ENCODE assay signal across 11 cellular contexts in genomic region chr5:80204808-80205614, GRCh38. TPM values are rescaled to one million over a fixed set of nuclear protein-coding genes. Genes with fewer than 3 reads are reported as not detected.
DNase-seq lines count a peak whose midpoint lies in the region; ATAC-seq, FAIRE-seq and TF ChIP-seq lines count a peak whose summit lies in the region.
"Had no signal": no experiment of that assay in that cellular context is flagged by ENCODE, and none has a peak within 500 bp of the region (broad histone marks: within the 10 kb centered on the region; RNA-seq: fewer than 3 reads in every experiment).

No MANE protein-coding gene starts in this region.

- peaks cover 65 to 100% (median 98%) of the 10 kb centered on the region in 11 experiments for H3K36me3 ChIP-seq in BLaER1 treated with 17β-estradiol and CSF1 and Interleukin-3, amounts not matched to agents 10 nM and 100 nM
- H3K36me3 ChIP-seq in K562 (ENCODE audit: control insufficient read depth, insufficient read depth, low read length): no peaks in the 10 kb centered on the region
- H3K36me3 ChIP-seq: SJSA1 had no signal

- peaks cover 2% of the 10 kb centered on the region for H3K9me3 Mint-ChIP-seq in memory B cell

- H3K9me1 ChIP-seq in K562 (ENCODE audit: control insufficient read depth, insufficient read depth, low read length): no peaks in the 10 kb centered on the region

- peak; percentile 54 to 66 for TF ChIP-seq RAD21 in K562 (CRISPR knock-in tag; conservative IDR thresholded peaks at IDR 0.05 in 1 of 2, IDR thresholded peaks at IDR 0.05 in 1 of 2)

- peak; percentile 49 to 53 (median 51) for TF ChIP-seq CTCF in K562 (IDR thresholded peaks at IDR 0.05 in 2 of 3, conservative IDR thresholded peaks at IDR 0.05 in 1 of 3; ENCODE audit: insufficient read depth in 2 of 3, low read depth in 1 of 3, low read length in 3 of 3)

- in situ Hi-C loops in K562 (cut with MboI): no loop called here

- intact Hi-C loops in K562 (cut with micrococcal nuclease): loop anchor here (2.0 kb wide), 2 partner anchors 52 to 114 kb away; partner anchors contain the start of gene SERINC5

- ATAC-seq in K562: peak; percentile 98
- ATAC-seq in memory B cell (ENCODE audit: low read depth): no peak
- ATAC-seq in GM21390 (IDR thresholded peaks at IDR 0.05; ENCODE audit: unreplicated experiment): no peak
- no peak for ATAC-seq in HG02623 (IDR thresholded peaks at IDR 0.05; ENCODE audit: unreplicated experiment)
- no peak for ATAC-seq in HG03135 (IDR thresholded peaks at IDR 0.05; ENCODE audit: unreplicated experiment)

- no peaks in the 10 kb centered on the region for H3K27me3 Mint-ChIP-seq in memory B cell

- H3K27ac ChIP-seq in BLaER1 treated with 17β-estradiol and CSF1 and Interleukin-3, amounts not matched to agents 10 nM and 100 nM: peak overlapping the region in 10 of 11 experiments; percentile 7 to 62 (median 38); a peak in 17 of 22 replicates
- peak overlapping the region; percentile 1; the same call in 1 of the 3 replicates for H3K27ac ChIP-seq in K562 (ENCODE audit: extremely low read depth, low read depth, low read length)
- H3K27ac ChIP-seq: SJSA1 had no signal

- POLR2A ChIA-PET in K562 (lab: Yijun Ruan, JAX): interaction anchor here (0.6 to 2.6 kb wide), 9 partner anchors 9 to 66 kb away, joined by 3 to 21 read pairs (median 4); no protein-coding TSS in a partner anchor

- TF ChIP-seq EP300 in K562 (IDR thresholded peaks at IDR 0.05; ENCODE audit: low read length): peak; percentile 95

- TF ChIP-seq POLR2A in K562 (conservative IDR thresholded peaks at IDR 0.05): no peak

- H3K4me3 ChIP-seq in BLaER1 treated with 17β-estradiol and CSF1 and Interleukin-3, amounts not matched to agents 10 nM and 100 nM: no peak overlapping the region
- H3K4me3 ChIP-seq in K562: no peak overlapping the region
- H3K4me3 ChIP-seq: SJSA1 had no signal

- H3K79me2 ChIP-seq in K562 (ENCODE audit: control insufficient read depth, insufficient read depth, low read length): no peaks in the 10 kb centered on the region

- H3K9me3 ChIP-seq in BLaER1 treated with 17β-estradiol and CSF1 and Interleukin-3, amounts not matched to agents 10 nM and 100 nM (replicated peaks in 1 of 11): peaks cover 0 to 85% (median 45%) of the 10 kb centered on the region in 11 experiments; a peak in 18 of 22 replicates
- no peaks in the 10 kb centered on the region; the same call in 1 of the 2 replicates for H3K9me3 ChIP-seq in K562 (replicated peaks; ENCODE audit: control insufficient read depth, insufficient read depth, low read depth, low read length)
- H3K9me3 ChIP-seq: SJSA1 had no signal

- DNase-seq in MV-4-11 (lab: John Stamatoyannopoulos, UW) (peak; percentile 57), K562 (ENCODE audit: extremely low read depth in 1 of 4, low spot score in 3 of 4) (peak; percentile 54 to 83 (median 62)), memory B cell (ENCODE audit: low spot score in 2 of 2) (no peak)
- no peak for DNase-seq in activated CD8-positive, alpha-beta memory T cell treated with anti-CD3 and anti-CD28 coated beads for 24 hours
- DNase-seq: DMS79; effector CD8-positive, alpha-beta T cell had no signal

- H3K27me3 ChIP-seq in BLaER1 treated with 17β-estradiol and CSF1 and Interleukin-3, amounts not matched to agents 10 nM and 100 nM: no peaks in the 10 kb centered on the region
- H3K27me3 ChIP-seq in K562 (ENCODE audit: control insufficient read depth in 2 of 2, insufficient read depth in 2 of 2, low read length in 2 of 2): no peaks in the 10 kb centered on the region; a peak in 1 of 5 replicates
- H3K27me3 ChIP-seq: SJSA1 had no signal

- no TSS peak for BruUV-seq in K562 (replicated peaks; lab: Mats Ljungman, UMichigan)

- H2AFZ ChIP-seq in K562 (ENCODE audit: low read depth, low read length): no peak overlapping the region

- peaks cover 11% of the 10 kb centered on the region for H3K4me1 Mint-ChIP-seq in memory B cell

- 11% methylated on average over 10 of the region's 10 CpGs for WGBS in K562 (ENCODE audit: insufficient coverage, low coverage, missing lambda C conversion rate)

- H3K27ac Mint-ChIP-seq in memory B cell: peak overlapping the region; percentile 14

- peaks cover 6 to 30% (median 17%) of the 10 kb centered on the region in 10 experiments; a peak in 12 of 20 replicates for H3K4me1 ChIP-seq in BLaER1 treated with 17β-estradiol and CSF1 and Interleukin-3, amounts not matched to agents 10 nM and 100 nM
- peaks cover 5 to 15% of the 10 kb centered on the region in 2 experiments; a peak in 3 of 5 replicates for H3K4me1 ChIP-seq in K562 (replicated peaks in 1 of 2; ENCODE audit: control insufficient read depth in 2 of 2, insufficient read depth in 2 of 2, low read length in 2 of 2)
- H3K4me1 ChIP-seq: SJSA1 had no signal

- H3K36me3 Mint-ChIP-seq in memory B cell: peaks cover 23% of the 10 kb centered on the region

- no peak overlapping the region for H3K4me3 Mint-ChIP-seq in memory B cell

- FAIRE-seq in K562 (lab: Jason Lieb, UNC): peak; percentile 94

- CTCF ChIA-PET in K562 (lab: Yijun Ruan, JAX; ENCODE audit: low intra/inter-chr PET ratio): no interaction called here

- peak overlapping the region in 3 of 11 experiments; percentile 2 to 30 (median 27); a peak in 2 of 22 replicates for H3K9ac ChIP-seq in BLaER1 treated with 17β-estradiol and CSF1 and Interleukin-3, amounts not matched to agents 10 nM and 100 nM
- no peak overlapping the region for H3K9ac ChIP-seq in K562 (ENCODE audit: insufficient read depth in 1 of 2, low read depth in 2 of 2, low read length in 2 of 2)

- peaks cover 13 to 98% (median 56%) of the 10 kb centered on the region in 11 experiments; a peak in 18 of 22 replicates for H4K20me1 ChIP-seq in BLaER1 treated with 17β-estradiol and CSF1 and Interleukin-3, amounts not matched to agents 10 nM and 100 nM
- H4K20me1 ChIP-seq in K562 (replicated peaks; ENCODE audit: control insufficient read depth, insufficient read depth, low read length): peaks cover 13% of the 10 kb centered on the region

- H3K4me2 ChIP-seq in BLaER1 treated with 17β-estradiol and CSF1 and Interleukin-3, amounts not matched to agents 10 nM and 100 nM: peak overlapping the region in 4 of 11 experiments; percentile 2 to 17 (median 8); a peak in 2 of 22 replicates
- 0 out of 2 replicates have a peak overlapping the region, but pooled peaks have one; percentile 32 for H3K4me2 ChIP-seq in K562 (ENCODE audit: insufficient read depth, low read length)

TF ChIP-seq in K562, 482 proteins besides CTCF, POLR2A, EP300 and RAD21 (continues in another document):
- TF ChIP-seq TOE1 (IDR thresholded peaks at IDR 0.05; ENCODE audit: borderline replicate concordance) (peak; percentile 48; the same call in 1 of the 2 replicates), TOE1 (CRISPR knock-in tag; IDR thresholded peaks at IDR 0.05; ENCODE audit: borderline replicate concordance, low read depth) (no peak), HMGXB4 (CRISPR knock-in tag; IDR thresholded peaks at IDR 0.05) (no peak), RBFOX2 (IDR thresholded peaks at IDR 0.05; ENCODE audit: low read depth, low read length) (no peak), RFX1 (IDR thresholded peaks at IDR 0.05) (no peak), HCFC1 (IDR thresholded peaks at IDR 0.05; ENCODE audit: low read depth, low read length) (0 out of 2 replicates have a peak, but pooled peaks have one; percentile 29), ZNF512 (tag; IDR thresholded peaks at IDR 0.05) (no peak; the same call in 1 of the 2 replicates), STAT5B (CRISPR knock-in tag; IDR thresholded peaks at IDR 0.05) (no peak), SMARCB1 (IDR thresholded peaks at IDR 0.05; ENCODE audit: insufficient read length, low read depth) (peak; percentile 73)

RNA-seq across cellular contexts. Expression of gene SERINC5, which starts 50.8 kb away (rescaled TPM):
- 17.1 and 21.7 TPM in 2 replicates for total RNA-seq in K562 (2011; cell fraction: chromatin; rRNA removed; ENCODE audit: low replicate concordance)
- total RNA-seq in K562 (2011; cell fraction: nucleolus; rRNA removed): 10.0 TPM in 2 replicates
- total RNA-seq in K562 (2011; cell fraction: nucleoplasm; rRNA removed): 14.9 and 22.2 TPM in 2 replicates
- total RNA-seq in K562 (2014; rRNA removed) (1.9 and 2.9 TPM in 2 replicates), K562 (2014; rRNA removed; fragmentation: Illumina TruSeq; extraction: Trizol) (5.2 and 5.4 TPM in 2 replicates), K562 (2015; rRNA removed; fragmentation: Illumina TruSeq; extraction: Trizol) (4.6 TPM in 2 replicates), K562 (2021) (7.2 and 7.9 TPM in 2 replicates)
- polyA plus RNA-seq in K562 (2011; rRNA removed) (6.5 and 7.6 TPM in 2 replicates), K562 (2014; fragmentation: Illumina TruSeq; extraction: Trizol) (3.7 TPM in 2 replicates), K562 (2014; fragmentation: Nextera tagmentation; extraction: Ambion mirVana) (1 to 10 TPM; 1.4 to 2.7 TPM), K562 (2014; rRNA removed) (3.1 and 3.6 TPM in 2 replicates)
- 3.7 and 5.7 TPM in 2 replicates for polyA plus RNA-seq in K562 (2011; cell fraction: cytosol; rRNA removed)
- polyA plus RNA-seq in K562 (2011; cell fraction: nucleus; rRNA removed): 4.2 and 5.2 TPM in 2 replicates
- polyA plus RNA-seq in K562 (2012): 2.9 TPM in 2 replicates
- 9.3 and 10.0 TPM in 2 replicates for polyA minus RNA-seq in K562 (2011; rRNA and poly(A)+ RNA removed)
- polyA minus RNA-seq in K562 (2011; cell fraction: cytosol; rRNA and poly(A)+ RNA removed): 4.6 and 6.7 TPM in 2 replicates
- 3.4 and 10.7 TPM in 2 replicates for polyA minus RNA-seq in K562 (2011; cell fraction: nucleus; rRNA and poly(A)+ RNA removed)

Comparison
In these comparisons a context has a peak if more than half of its experiments do, and no peak if none do; other contexts are left out.
1. DNase-seq: peak in MV-4-11 (single experiment) and K562 (4 of 4); none in memory B cell (0 of 2) and activated CD8-positive, alpha-beta memory T cell treated with anti-CD3 and anti-CD28 coated beads for 24 hours (single experiment).